8 cellular contexts compared by ENCODE assay signal in the genomic region with DNA sequence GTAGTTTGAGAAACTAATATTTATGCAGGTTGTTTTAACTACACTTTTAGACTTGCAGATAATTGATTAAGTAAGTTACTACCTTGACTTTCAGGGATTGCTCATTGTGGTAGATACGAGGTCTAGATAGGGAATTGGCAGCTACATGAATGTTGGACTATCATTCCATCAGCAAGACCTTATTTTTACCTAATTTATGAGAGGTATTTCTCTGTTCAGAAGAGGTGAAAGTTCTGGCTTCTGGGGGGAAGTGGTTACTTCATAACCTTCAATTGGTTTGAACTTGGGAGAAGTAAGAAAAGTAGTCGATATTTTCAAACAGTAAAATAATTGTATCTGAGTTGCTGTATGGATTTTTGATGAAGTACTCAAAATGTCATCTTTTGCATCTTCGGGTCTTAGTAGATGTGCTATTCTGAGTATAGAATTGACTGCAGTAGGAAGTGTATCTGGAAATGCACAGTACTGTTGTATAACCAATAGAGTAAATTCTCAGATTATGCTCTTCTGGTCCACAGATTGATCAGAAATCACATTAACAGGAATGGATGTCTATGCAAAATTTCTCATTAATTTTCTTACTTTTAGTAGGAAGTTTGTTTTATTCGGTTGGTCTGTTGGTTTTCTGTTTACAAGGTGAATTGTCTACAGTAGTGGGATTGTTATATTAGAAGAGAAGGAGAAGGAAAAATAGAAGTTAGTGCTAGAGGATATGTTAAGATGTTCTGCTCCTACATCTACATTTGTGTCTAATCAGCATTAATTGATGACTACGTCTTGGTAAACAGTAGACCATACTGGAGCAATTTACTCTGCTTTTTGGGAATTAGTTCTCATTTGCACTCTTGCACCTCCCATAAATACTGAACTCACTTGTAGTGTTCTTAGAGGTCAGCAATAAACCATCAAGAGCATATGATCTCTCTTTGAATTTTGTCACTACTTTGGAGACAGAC. TPM values are rescaled to one million over a fixed set of nuclear protein-coding genes. Genes with fewer than 3 reads are reported as not detected.
DNase-seq lines count a peak whose midpoint lies in the region; ATAC-seq, FAIRE-seq and TF ChIP-seq lines count a peak whose summit lies in the region.

No MANE protein-coding gene starts in this region.

- no peak overlapping the region for H2AFZ ChIP-seq in PC-3 (ENCODE audit: low read length)

- intact Hi-C loops in PC-3 (cut with micrococcal nuclease), result loop anchor here (5.0 kb wide), 4 partner anchors 38 to 108 kb away; no protein-coding TSS in a partner anchor

- WGBS in endodermal cell (ENCODE audit: insufficient coverage in 1 of 2, insufficient read length in 1 of 2), 2 experiments, result 89 to 95% methylated on average over 3 to 4 of the region's 5 CpGs

- H3K36me3 ChIP-seq in PC-3 (ENCODE audit: low read depth, low read length) (no peaks in the 10 kb centered on the region), duodenal mucosa (ENCODE audit: control insufficient read depth in 1 of 2, insufficient read depth in 2 of 2, low read length in 2 of 2) (no peaks in the 10 kb centered on the region), rectal smooth muscle tissue (ENCODE audit: control insufficient read depth, insufficient read depth, low read length) (no peaks in the 10 kb centered on the region), endodermal cell (ENCODE audit: control insufficient read depth, insufficient read depth, low read length) (no peaks in the 10 kb centered on the region)

- ATAC-seq in PC-3 (no peak), GM19035 (IDR thresholded peaks at IDR 0.05; ENCODE audit: unreplicated experiment) (no peak), HG02623 (IDR thresholded peaks at IDR 0.05; ENCODE audit: unreplicated experiment) (no peak)

- H3K9me3 ChIP-seq in PC-3 (ENCODE audit: low read length), result no peaks in the 10 kb centered on the region
- H3K9me3 ChIP-seq in duodenal mucosa (ENCODE audit: control insufficient read depth in 1 of 2, low read length in 2 of 2), result no peaks in the 10 kb centered on the region
- no peaks in the 10 kb centered on the region for H3K9me3 ChIP-seq in endodermal cell (ENCODE audit: control insufficient read depth, low read length)

- peaks cover 26% of the 10 kb centered on the region for H4K20me1 ChIP-seq in PC-3 (ENCODE audit: low read length)

- H3K27me3 Mint-ChIP-seq in endodermal cell (ENCODE audit: insufficient read depth), result peaks cover 23% of the 10 kb centered on the region

- H3K4me2 ChIP-seq in PC-3 (ENCODE audit: low read length), result peak overlapping the region; percentile 94

- CTCF ChIA-PET in PC-3 (lab: Charles Lee), result no interaction called here

- H3K4me1 ChIP-seq in PC-3 (ENCODE audit: insufficient read depth, low read length) (peaks cover 27% of the 10 kb centered on the region), duodenal mucosa (ENCODE audit: control insufficient read depth in 1 of 2, insufficient read depth in 2 of 2, low read length in 2 of 2) (peaks cover 23 to 34% of the 10 kb centered on the region in 2 donors), rectal smooth muscle tissue (ENCODE audit: control insufficient read depth, insufficient read depth, low read length) (peaks cover 16% of the 10 kb centered on the region), endodermal cell (ENCODE audit: control insufficient read depth, insufficient read depth, low read length) (no peaks in the 10 kb centered on the region)

- H3K79me2 ChIP-seq in PC-3 (ENCODE audit: low read length), result peaks cover 73% of the 10 kb centered on the region

- H3K9ac ChIP-seq in PC-3 (ENCODE audit: low read length), result peak overlapping the region; percentile 96; the same call in 1 of the 2 replicates
- H3K9ac ChIP-seq in duodenal mucosa (ENCODE audit: low read depth in 1 of 2, low read length in 2 of 2), result peak overlapping the region; percentile 13 to 90
- no peak overlapping the region for H3K9ac ChIP-seq in rectal smooth muscle tissue (ENCODE audit: low read length)
- H3K9ac ChIP-seq in endodermal cell (ENCODE audit: extremely low read depth, low read length, poor library complexity, severe bottlenecking), result no peak overlapping the region

- H3K9me2 ChIP-seq in PC-3 (replicated peaks; ENCODE audit: low read length), result no peaks in the 10 kb centered on the region

- no peak overlapping the region for H3K27ac ChIP-seq in PC-3 (ENCODE audit: low read length)
- no peak overlapping the region for H3K27ac ChIP-seq in duodenal mucosa (ENCODE audit: low read depth, low read length)
- no peak overlapping the region for H3K27ac ChIP-seq in rectal smooth muscle tissue (ENCODE audit: low read depth, low read length)
- no peak overlapping the region for H3K27ac ChIP-seq in endodermal cell (ENCODE audit: low read depth, low read length)

- TF ChIP-seq CTCF in PC-3 (conservative IDR thresholded peaks at IDR 0.05; ENCODE audit: low read depth, low read length) (no peak), endodermal cell (conservative IDR thresholded peaks at IDR 0.05) (no peak)

- POLR2A ChIA-PET in PC-3 (lab: Charles Lee; ENCODE audit: unreplicated experiment), result no interaction called here

- H3K4me1 Mint-ChIP-seq in endodermal cell, result peaks cover 5% of the 10 kb centered on the region

- no TSS peak for BruUV-seq in PC-3 (replicated peaks; lab: Mats Ljungman, UMichigan)

- H3K4me3 ChIP-seq in PC-3 (ENCODE audit: low read length) (peak overlapping the region; percentile 97), duodenal mucosa (ENCODE audit: low read depth in 1 of 2, low read length in 2 of 2) (peak overlapping the region; percentile 82 to 95), rectal smooth muscle tissue (ENCODE audit: low read length) (peak overlapping the region; percentile 40), endodermal cell (ENCODE audit: low read length) (no peak overlapping the region)

- no peaks in the 10 kb centered on the region for H3K27me3 ChIP-seq in PC-3 (ENCODE audit: low read length)
- H3K27me3 ChIP-seq in duodenal mucosa (ENCODE audit: control insufficient read depth in 1 of 2, insufficient read depth in 2 of 2, low read length in 2 of 2), result no peaks in the 10 kb centered on the region
- H3K27me3 ChIP-seq in rectal smooth muscle tissue (ENCODE audit: control insufficient read depth, insufficient read depth, low read length), result no peaks in the 10 kb centered on the region
- peaks cover 17% of the 10 kb centered on the region for H3K27me3 ChIP-seq in endodermal cell (ENCODE audit: control insufficient read depth, insufficient read depth, low read length, poor library complexity, severe bottlenecking)

- H3F3A ChIP-seq in PC-3 (ENCODE audit: low read length, unreplicated experiment), result no peaks in the 10 kb centered on the region

- no peak overlapping the region for H3K4me3 Mint-ChIP-seq in endodermal cell

- H3K27ac Mint-ChIP-seq in endodermal cell, result no peak overlapping the region

- DNase-seq in GM18507 (ENCODE audit: extremely low spot score, insufficient read length, low read depth), result no peak
- peak; percentile 18 for DNase-seq in PC-3
- DNase-seq in endodermal cell, result no peak
- no peak for DNase-seq in NCI-H748 treated with DMSO at 0.1 percent for 48 hours (lab: John Stamatoyannopoulos, UW)

- no peaks in the 10 kb centered on the region for H3K9me3 Mint-ChIP-seq in endodermal cell

- peak; percentile 35 for FAIRE-seq in GM18507 (lab: Jason Lieb, UNC)

- H3K36me3 Mint-ChIP-seq in endodermal cell (ENCODE audit: low read depth), result no peaks in the 10 kb centered on the region

RNA-seq across cellular contexts. Expression of gene NFKB1, which starts 3.0 kb away (rescaled TPM):
- total RNA-seq in PC-3 (2014; rRNA removed) (22.2 and 22.4 TPM in 2 replicates), endodermal cell (1 to 10 TPM; 4.4 to 5.6 TPM)
- 5.8 TPM for polyA plus RNA-seq in endodermal cell (2013, experiment 1 of 2)
- polyA plus RNA-seq in endodermal cell (2013, experiment 2 of 2), result 5.8 TPM

Comparison
In these comparisons a context has a peak if more than half of its experiments do, and no peak if none do; other contexts are left out.
1. H3K9ac ChIP-seq: peak in PC-3 (single experiment) and duodenal mucosa (2 of 2); none in rectal smooth muscle tissue (single experiment) and endodermal cell (single experiment).